ENCODE assay signal across 12 cellular contexts in the genomic region with DNA sequence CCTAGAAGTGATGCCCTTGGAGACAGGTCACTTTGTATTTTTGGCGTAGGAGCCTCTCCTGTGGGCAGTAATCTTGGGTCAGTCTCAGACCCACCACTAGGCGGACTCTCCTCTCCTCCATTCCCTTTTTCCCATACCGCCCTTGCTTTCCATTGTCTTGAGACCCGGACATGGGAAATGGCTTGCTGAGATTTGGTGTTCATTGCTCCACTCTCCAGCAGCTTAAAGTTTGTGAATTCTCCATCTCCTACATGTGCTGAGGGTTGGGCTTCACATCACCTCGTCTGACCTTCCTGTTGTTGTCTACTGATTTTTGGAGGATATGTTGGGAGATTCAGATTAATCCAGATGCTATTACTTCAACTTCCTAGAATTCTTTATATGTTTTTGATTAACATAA.
A peak's percentile ranks its signal among the peaks of the same experiment; 100 is the strongest.
DNase-seq lines count a peak whose midpoint lies in the region; ATAC-seq and TF ChIP-seq lines count a peak whose summit lies in the region.
"Had no signal": no experiment of that assay in that cellular context is flagged by ENCODE, and none has a peak within 500 bp of the region (broad histone marks: within the 10 kb centered on the region; RNA-seq: fewer than 3 reads in every experiment).

No MANE protein-coding gene starts in this region.

- H3K27ac ChIP-seq in osteoblast (ENCODE audit: low read depth, low read length), result no peak overlapping the region

- H3K4me3 ChIP-seq in LNCaP clone FGC (ENCODE audit: low read depth, low read length), result no peak overlapping the region
- H3K4me3 ChIP-seq in osteoblast (ENCODE audit: insufficient read depth, low read length), result no peak overlapping the region

- DNase-seq in EL (peak; percentile 33), LNCaP clone FGC (ENCODE audit: low read depth) (no peak), chondrocyte (ENCODE audit: low spot score) (no peak), osteoblast (ENCODE audit: insufficient read length, low spot score, missing footprints) (no peak), NCI-H2107 treated with DMSO at 0.1 percent for 48 hours (lab: John Stamatoyannopoulos, UW; ENCODE audit: unreplicated experiment) (no peak), ecto neural progenitor cell (ENCODE audit: low spot score) (no peak)
- DNase-seq: activated gamma-delta T cell, retina, SHP77 had no signal

- H3K27me3 Mint-ChIP-seq in chondrocyte (ENCODE audit: low read depth), result no peaks in the 10 kb centered on the region
- H3K27me3 Mint-ChIP-seq: stimulated activated naive CD8-positive, alpha-beta T cell treated with anti-CD3 and anti-CD28 coated beads, Interleukin-15, Interleukin-2, amounts not matched to agents 100 ng/mL and 50 ng/mL, for 24 hours had no signal

- TF ChIP-seq CTCF in LNCaP clone FGC (IDR thresholded peaks at IDR 0.05; ENCODE audit: control insufficient read depth, extremely low read depth, insufficient read depth), result peak; percentile 42
- peak; percentile 66 for TF ChIP-seq CTCF in chondrocyte (IDR thresholded peaks at IDR 0.05)
- TF ChIP-seq CTCF in osteoblast (IDR thresholded peaks at IDR 0.05; ENCODE audit: extremely low read depth, low read depth, low read length), result peak; percentile 66

- H3K4me1 Mint-ChIP-seq in chondrocyte (ENCODE audit: low read depth), result no peaks in the 10 kb centered on the region

- H3K9me3 ChIP-seq in osteoblast (ENCODE audit: low read depth, low read length), result no peaks in the 10 kb centered on the region

- H3K36me3 ChIP-seq in osteoblast (ENCODE audit: insufficient read depth, low read length), result no peaks in the 10 kb centered on the region

- no peak overlapping the region for H3K27ac Mint-ChIP-seq in chondrocyte (ENCODE audit: unreplicated experiment)
- H3K27ac Mint-ChIP-seq: stimulated activated naive CD8-positive, alpha-beta T cell treated with anti-CD3 and anti-CD28 coated beads, Interleukin-15, Interleukin-2, amounts not matched to agents 100 ng/mL and 50 ng/mL, for 24 hours had no signal

- H3K9me3 Mint-ChIP-seq in chondrocyte (ENCODE audit: low read depth), result no peaks in the 10 kb centered on the region
- H3K9me3 Mint-ChIP-seq: stimulated activated naive CD8-positive, alpha-beta T cell treated with anti-CD3 and anti-CD28 coated beads, Interleukin-15, Interleukin-2, amounts not matched to agents 100 ng/mL and 50 ng/mL, for 24 hours had no signal

- H3K4me3 Mint-ChIP-seq in chondrocyte (ENCODE audit: unreplicated experiment), result no peak overlapping the region
- H3K4me3 Mint-ChIP-seq: stimulated activated naive CD8-positive, alpha-beta T cell treated with anti-CD3 and anti-CD28 coated beads, Interleukin-15, Interleukin-2, amounts not matched to agents 100 ng/mL and 50 ng/mL, for 24 hours had no signal

- no peaks in the 10 kb centered on the region for H3K79me2 ChIP-seq in osteoblast (ENCODE audit: insufficient read depth, low read length)

- H3K27me3 ChIP-seq in osteoblast (ENCODE audit: insufficient read depth, low read length), result peaks cover 5% of the 10 kb centered on the region

- no peaks in the 10 kb centered on the region for H4K20me1 ChIP-seq in osteoblast (ENCODE audit: insufficient read depth, low read length)

- no peak overlapping the region for H3K4me2 ChIP-seq in osteoblast (ENCODE audit: insufficient read depth, low read length)

- no peaks in the 10 kb centered on the region for H3K4me1 ChIP-seq in osteoblast (ENCODE audit: insufficient read depth, low read length)

- H2AFZ ChIP-seq in osteoblast (ENCODE audit: low read length), result no peak overlapping the region

- no peaks in the 10 kb centered on the region for H3K36me3 Mint-ChIP-seq in chondrocyte (ENCODE audit: low read depth)

- no peak for ATAC-seq in GM21381 (IDR thresholded peaks at IDR 0.05; ENCODE audit: unreplicated experiment)
- no peak for ATAC-seq in HG03457 (IDR thresholded peaks at IDR 0.05; ENCODE audit: unreplicated experiment)
